ENCODE assay signal across 1 cellular context in the genomic region with DNA sequence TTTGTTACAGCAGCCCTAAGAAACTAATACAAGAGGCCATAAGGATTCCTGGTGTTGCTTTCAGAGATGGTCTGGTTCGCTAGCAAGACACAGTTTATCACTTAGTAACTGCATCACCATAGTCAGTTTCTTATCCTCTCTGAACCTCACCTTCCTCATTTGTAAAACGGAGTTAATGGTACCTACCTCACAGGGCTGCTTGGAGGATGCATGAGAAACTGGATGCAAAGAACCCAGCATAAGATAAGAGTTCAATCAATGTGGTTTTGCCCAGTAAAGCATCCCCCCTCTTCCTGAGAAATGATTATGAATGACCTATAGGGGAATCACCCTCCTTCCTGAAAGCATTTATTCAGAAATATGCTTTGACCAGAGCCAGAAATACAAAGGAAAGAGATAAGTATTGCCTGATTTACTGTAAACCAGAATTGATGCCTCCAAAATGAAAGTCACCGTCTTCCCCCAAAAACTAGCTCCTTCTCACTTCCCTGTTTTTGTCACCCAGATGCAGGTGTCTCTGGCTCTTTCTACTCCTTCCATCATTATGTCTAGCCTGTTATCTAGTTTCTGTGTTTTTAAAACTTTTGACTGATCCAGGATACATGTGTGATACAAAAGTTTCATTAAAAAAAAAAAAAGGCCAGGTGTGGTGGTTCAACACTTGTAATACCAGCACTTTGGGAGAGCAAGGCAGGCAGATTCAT.
A peak's percentile ranks its signal among the peaks of the same experiment; 100 is the strongest.
TF ChIP-seq lines count a peak whose summit lies in the region.

No MANE protein-coding gene starts in this region.

TF ChIP-seq in GM12891, 5 proteins besides CTCF, POLR2A, EP300 and RAD21:
- TF ChIP-seq SPI1 (IDR thresholded peaks at IDR 0.05; ENCODE audit: low read depth, low read length): peak; percentile 85
- no peak for TF ChIP-seq POLR2AphosphoS5 (IDR thresholded peaks at IDR 0.05; ENCODE audit: low read depth, low read length)
